23 cellular contexts compared by ENCODE assay signal in the genomic region with DNA sequence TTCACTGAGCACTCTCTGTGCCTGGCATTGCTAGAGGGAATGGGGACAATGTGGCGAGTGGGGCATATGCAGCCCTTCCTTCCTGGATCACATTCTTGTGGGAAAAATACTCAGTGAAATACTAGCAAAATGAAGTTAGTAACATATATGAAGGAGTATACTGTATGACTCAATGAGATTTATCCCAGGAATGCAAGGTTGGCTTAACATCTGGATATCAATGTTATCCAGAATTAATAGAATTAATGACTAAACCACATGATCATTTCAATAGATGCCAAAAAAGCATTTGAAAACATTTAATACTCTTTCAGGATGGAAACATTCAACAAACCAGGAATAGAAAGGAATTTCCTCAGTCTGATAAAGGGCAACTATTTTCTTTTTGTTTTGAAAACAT. TPM values are rescaled to one million over a fixed set of nuclear protein-coding genes. Genes with fewer than 3 reads are reported as not detected.
A peak's percentile ranks its signal among the peaks of the same experiment; 100 is the strongest.
DNase-seq lines count a peak whose midpoint lies in the region; ATAC-seq, FAIRE-seq and TF ChIP-seq lines count a peak whose summit lies in the region.
"Had no signal": no experiment of that assay in that cellular context is flagged by ENCODE, and none has a peak within 500 bp of the region (broad histone marks: within the 10 kb centered on the region; RNA-seq: fewer than 3 reads in every experiment).

No MANE protein-coding gene starts in this region.

- H3K4me3 Mint-ChIP-seq in CD8-positive, alpha-beta T cell = no peak overlapping the region
- H3K4me3 Mint-ChIP-seq: CD4-positive, alpha-beta T cell; HFFc6 had no signal

- H3K4me3 ChIP-seq in adipocyte (ENCODE audit: low read length) = peak overlapping the region; percentile 45
- H3K4me3 ChIP-seq in fibroblast of the aortic adventitia (ENCODE audit: low read depth, low read length) = no peak overlapping the region
- no peak overlapping the region for H3K4me3 ChIP-seq in CD8-positive, alpha-beta T cell (ENCODE audit: low read depth, low read length)

- H3K4me1 Mint-ChIP-seq in CD8-positive, alpha-beta T cell (ENCODE audit: low read depth) = no peaks in the 10 kb centered on the region

- no peak for ATAC-seq in CD8-positive, alpha-beta T cell
- ATAC-seq: HCT116 had no signal

- TF ChIP-seq CTCF in fibroblast of the aortic adventitia (IDR thresholded peaks at IDR 0.05; ENCODE audit: insufficient read depth, low read length) = no peak
- TF ChIP-seq CTCF in CD8-positive, alpha-beta T cell (IDR thresholded peaks at IDR 0.05) = no peak

- no peak for FAIRE-seq in GM19239 (lab: Jason Lieb, UNC)
- FAIRE-seq: A204.1, GM12892, GM18507 had no signal

- H3K9me3 Mint-ChIP-seq in CD8-positive, alpha-beta T cell = peaks cover 11% of the 10 kb centered on the region

- peak; percentile 6 for DNase-seq in EL
- no peak for DNase-seq in adipocyte (ENCODE audit: low read depth)
- DNase-seq in fibroblast of the aortic adventitia (ENCODE audit: low read depth) = peak; percentile 49
- DNase-seq in T-helper 1 cell = no peak
- no peak for DNase-seq in NCI-H69 (lab: John Stamatoyannopoulos, UW)
- DNase-seq in GM19239 (ENCODE audit: insufficient read length, low spot score) = no peak
- DNase-seq in CD8-positive, alpha-beta T cell = no peak
- DNase-seq: ACHN; AML-193; Calu3; CD4-positive, alpha-beta T cell; DMS79 treated with DMSO at 0.1 percent for 48 hours; GDM1; GOT3; H7; HFFc6; IMR-90; KBM-7 had no signal

- H3K4me1 ChIP-seq in adipocyte (ENCODE audit: control insufficient read depth, insufficient read depth, low read length) = peaks cover 40% of the 10 kb centered on the region
- H3K4me1 ChIP-seq in CD8-positive, alpha-beta T cell (ENCODE audit: insufficient read depth, low read length) = no peaks in the 10 kb centered on the region

- peaks cover 2% of the 10 kb centered on the region for H3K27me3 Mint-ChIP-seq in CD8-positive, alpha-beta T cell (ENCODE audit: low read depth)
- H3K27me3 Mint-ChIP-seq: CD4-positive, alpha-beta T cell had no signal

- H3K36me3 Mint-ChIP-seq in CD8-positive, alpha-beta T cell = no peaks in the 10 kb centered on the region

- H3K27ac Mint-ChIP-seq in CD8-positive, alpha-beta T cell = no peak overlapping the region
- H3K27ac Mint-ChIP-seq: CD4-positive, alpha-beta T cell; HFFc6 had no signal

- H3K36me3 ChIP-seq in adipocyte (ENCODE audit: control insufficient read depth, insufficient read depth, low read length, severe bottlenecking) = no peaks in the 10 kb centered on the region
- H3K36me3 ChIP-seq in CD8-positive, alpha-beta T cell (ENCODE audit: insufficient read depth, low read length) = no peaks in the 10 kb centered on the region

- CTCF ChIA-PET in CD8-positive, alpha-beta T cell (lab: Charles Lee) = interaction anchor here (0.7 kb wide), 1 partner anchor 99 kb away, joined by 3 read pairs; no protein-coding TSS in a partner anchor

- no peak overlapping the region for H3K9ac ChIP-seq in adipocyte (ENCODE audit: low read length)

- POLR2A ChIA-PET in CD8-positive, alpha-beta T cell (lab: Charles Lee) = no interaction called here

- H3K27me3 ChIP-seq in adipocyte (replicated peaks; ENCODE audit: control insufficient read depth, insufficient read depth, low read length) = no peaks in the 10 kb centered on the region
- no peaks in the 10 kb centered on the region for H3K27me3 ChIP-seq in CD8-positive, alpha-beta T cell (ENCODE audit: insufficient read depth, low read length)

- intact Hi-C loops in CD8-positive, alpha-beta T cell (cut with DNase I, micrococcal nuclease) = no loop called here

- peaks cover 13% of the 10 kb centered on the region for H3K9me3 ChIP-seq in adipocyte (ENCODE audit: control insufficient read depth, low read length)
- peaks cover 5% of the 10 kb centered on the region for H3K9me3 ChIP-seq in CD8-positive, alpha-beta T cell (ENCODE audit: low read length)

- H3K27ac ChIP-seq in CD8-positive, alpha-beta T cell (ENCODE audit: low read depth, low read length) = no peak overlapping the region
- H3K27ac ChIP-seq: C4-2B had no signal

RNA-seq across cellular contexts. Expression of a gene that starts 27.5 kb away (rescaled TPM):
- 65.0 and 75.7 TPM in 2 replicates for total RNA-seq in fibroblast of the aortic adventitia (ENCODE audit: low replicate concordance)
- not detected for total RNA-seq in CD8-positive, alpha-beta T cell
- total RNA-seq: CD4-positive, alpha-beta T cell had no signal

Comparison
In these comparisons a context has a peak if more than half of its experiments do, and no peak if none do; other contexts are left out.
1. DNase-seq: peak in EL (single experiment) and fibroblast of the aortic adventitia (single experiment); none in adipocyte (single experiment), T-helper 1 cell (0 of 5), NCI-H69 (single experiment), GM19239 (single experiment) and CD8-positive, alpha-beta T cell (0 of 7).
2. RNA of a gene that starts 27.5 kb away (total RNA-seq): 65.0 to 75.7 TPM in fibroblast of the aortic adventitia; not detected in CD8-positive, alpha-beta T cell; every median in the first group is over 10 times any median in the second.